Comparison of ENCODE assay signal across 19 cellular contexts in the genomic region with DNA sequence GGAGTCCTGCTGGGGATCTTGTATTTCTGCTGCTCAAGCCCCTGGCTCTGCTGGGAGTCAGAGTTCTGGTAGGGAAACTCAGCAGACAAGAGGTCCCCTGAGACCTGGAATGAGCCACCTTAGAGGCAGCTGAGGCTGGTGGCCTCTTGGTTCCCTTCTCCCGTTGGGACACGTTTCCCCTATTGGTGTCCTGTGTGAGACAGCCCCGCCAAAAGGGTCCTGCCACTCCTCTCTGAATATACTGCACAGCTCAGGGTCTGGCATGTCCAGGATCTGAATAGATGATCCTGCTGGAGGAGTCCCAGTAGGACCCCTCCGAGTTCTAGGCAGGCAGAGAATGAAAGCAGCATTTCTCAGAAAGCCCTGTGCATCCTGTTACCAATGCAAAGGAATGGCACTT. TPM values are rescaled to one million over a fixed set of nuclear protein-coding genes. Genes with fewer than 3 reads are reported as not detected.
DNase-seq lines count a peak whose midpoint lies in the region; ATAC-seq lines count a peak whose summit lies in the region.
"Had no signal": no experiment of that assay in that cellular context is flagged by ENCODE, and none has a peak within 500 bp of the region (broad histone marks: within the 10 kb centered on the region; RNA-seq: fewer than 3 reads in every experiment).

No MANE protein-coding gene starts in this region.

- intact Hi-C loops in activated CD4-positive, alpha-beta T cell treated with anti-CD3 and anti-CD28 coated beads, Interleukin-2, amount 10 ng/mL, durations not matched to agents 24 days and 14 days (cut with micrococcal nuclease) = loop anchor here (10.0 kb wide), 1 partner anchor 886 kb away; a partner anchor contains a TSS

- peak; percentile 58 for DNase-seq in activated CD4-positive, alpha-beta T cell treated with anti-CD3 and anti-CD28 coated beads, Interleukin-2, amount 10 ng/mL, durations not matched to agents 24 days and 14 days
- no peak for DNase-seq in activated CD4-positive, alpha-beta T cell treated with anti-CD3 and anti-CD28 coated beads, Interleukin-2, amount 10 ng/mL, durations not matched to agents 7 days and 5 days
- DNase-seq in mesenteric fat pad (ENCODE audit: low spot score) (peak; percentile 81), retina (peak; percentile 36), SW 1271 (lab: John Stamatoyannopoulos, UW) (no peak), NCI-H2171 (lab: John Stamatoyannopoulos, UW) (no peak)
- no peak for DNase-seq in activated T-cell treated with anti-CD3 and anti-CD28 coated beads, Interleukin-2, amount 50 U/mL, for 72 hours
- DNase-seq: 8988T; C1 segment of cervical spinal cord; CD4-positive, CD25-positive, alpha-beta regulatory T cell; CD8-positive, alpha-beta memory T cell; COR-L47; DMS 273 treated with DMSO at 0.1 percent for 48 hours; DMS53; DND-41; EL; H9; IMR-90 had no signal

- H3K36me3 Mint-ChIP-seq in activated CD4-positive, alpha-beta T cell treated with anti-CD3 and anti-CD28 coated beads, Interleukin-2, amount 10 ng/mL, durations not matched to agents 24 days and 14 days (ENCODE audit: low read depth) = peaks cover 15% of the 10 kb centered on the region
- peaks cover 18% of the 10 kb centered on the region for H3K36me3 Mint-ChIP-seq in activated CD4-positive, alpha-beta T cell treated with anti-CD3 and anti-CD28 coated beads, Interleukin-2, amount 10 ng/mL, durations not matched to agents 7 days and 5 days (ENCODE audit: low read depth)
- peaks cover 3 to 9% of the 10 kb centered on the region in 2 donors for H3K36me3 Mint-ChIP-seq in activated T-cell treated with anti-CD3 and anti-CD28 coated beads, Interleukin-2, amount 50 U/mL, for 72 hours (ENCODE audit: insufficient read depth in 2 of 2)
- H3K36me3 Mint-ChIP-seq: CD4-positive, CD25-positive, alpha-beta regulatory T cell had no signal

- no peak overlapping the region for H3K4me3 Mint-ChIP-seq in activated CD4-positive, alpha-beta T cell treated with anti-CD3 and anti-CD28 coated beads, Interleukin-2, amount 10 ng/mL, durations not matched to agents 24 days and 14 days
- H3K4me3 Mint-ChIP-seq in activated CD4-positive, alpha-beta T cell treated with anti-CD3 and anti-CD28 coated beads, Interleukin-2, amount 10 ng/mL, durations not matched to agents 7 days and 5 days = no peak overlapping the region
- H3K4me3 Mint-ChIP-seq in activated T-cell treated with anti-CD3 and anti-CD28 coated beads, Interleukin-2, amount 50 U/mL, for 72 hours = no peak overlapping the region
- H3K4me3 Mint-ChIP-seq: H9 had no signal

- POLR2A ChIA-PET in activated CD4-positive, alpha-beta T cell treated with anti-CD3 and anti-CD28 coated beads, Interleukin-2, amount 10 ng/mL, durations not matched to agents 7 days and 5 days (lab: Charles Lee) = no interaction called here

- peaks cover 55% of the 10 kb centered on the region for H3K4me1 Mint-ChIP-seq in activated CD4-positive, alpha-beta T cell treated with anti-CD3 and anti-CD28 coated beads, Interleukin-2, amount 10 ng/mL, durations not matched to agents 24 days and 14 days
- H3K4me1 Mint-ChIP-seq in activated CD4-positive, alpha-beta T cell treated with anti-CD3 and anti-CD28 coated beads, Interleukin-2, amount 10 ng/mL, durations not matched to agents 7 days and 5 days = peaks cover 55% of the 10 kb centered on the region
- peaks cover 55% of the 10 kb centered on the region for H3K4me1 Mint-ChIP-seq in activated T-cell treated with anti-CD3 and anti-CD28 coated beads, Interleukin-2, amount 50 U/mL, for 72 hours (ENCODE audit: low read depth)

- peaks cover 4% of the 10 kb centered on the region for H3K27me3 Mint-ChIP-seq in activated CD4-positive, alpha-beta T cell treated with anti-CD3 and anti-CD28 coated beads, Interleukin-2, amount 10 ng/mL, durations not matched to agents 24 days and 14 days
- peaks cover 21% of the 10 kb centered on the region for H3K27me3 Mint-ChIP-seq in activated CD4-positive, alpha-beta T cell treated with anti-CD3 and anti-CD28 coated beads, Interleukin-2, amount 10 ng/mL, durations not matched to agents 7 days and 5 days
- peaks cover 36% of the 10 kb centered on the region for H3K27me3 Mint-ChIP-seq in activated T-cell treated with anti-CD3 and anti-CD28 coated beads, Interleukin-2, amount 50 U/mL, for 72 hours (ENCODE audit: low read depth)

- H3K27ac Mint-ChIP-seq in activated CD4-positive, alpha-beta T cell treated with anti-CD3 and anti-CD28 coated beads, Interleukin-2, amount 10 ng/mL, durations not matched to agents 24 days and 14 days = no peak overlapping the region
- no peak overlapping the region for H3K27ac Mint-ChIP-seq in activated CD4-positive, alpha-beta T cell treated with anti-CD3 and anti-CD28 coated beads, Interleukin-2, amount 10 ng/mL, durations not matched to agents 7 days and 5 days
- no peak overlapping the region for H3K27ac Mint-ChIP-seq in activated T-cell treated with anti-CD3 and anti-CD28 coated beads, Interleukin-2, amount 50 U/mL, for 72 hours
- H3K27ac Mint-ChIP-seq: H9 had no signal

- CTCF ChIA-PET in activated CD4-positive, alpha-beta T cell treated with anti-CD3 and anti-CD28 coated beads, Interleukin-2, amount 10 ng/mL, durations not matched to agents 7 days and 5 days (lab: Charles Lee) = interaction anchor here (1.0 to 6.9 kb wide), 4 partner anchors 12 to 63 kb away, joined by 3 to 51 read pairs (median 10); no protein-coding TSS in a partner anchor

- ATAC-seq in activated T-cell treated with anti-CD3 and anti-CD28 coated beads, Interleukin-2, amount 50 U/mL, for 72 hours (replicated peaks in 1 of 2) = no peak
- ATAC-seq: GM12878 had no signal

- H3K9me3 Mint-ChIP-seq in activated CD4-positive, alpha-beta T cell treated with anti-CD3 and anti-CD28 coated beads, Interleukin-2, amount 10 ng/mL, durations not matched to agents 24 days and 14 days = peaks cover 3% of the 10 kb centered on the region
- peaks cover 4% of the 10 kb centered on the region for H3K9me3 Mint-ChIP-seq in activated CD4-positive, alpha-beta T cell treated with anti-CD3 and anti-CD28 coated beads, Interleukin-2, amount 10 ng/mL, durations not matched to agents 7 days and 5 days
- no peaks in the 10 kb centered on the region for H3K9me3 Mint-ChIP-seq in activated T-cell treated with anti-CD3 and anti-CD28 coated beads, Interleukin-2, amount 50 U/mL, for 72 hours
- H3K9me3 Mint-ChIP-seq: CD8-positive, alpha-beta memory T cell; H9 had no signal

RNA-seq across cellular contexts. Expression of a gene that starts 2.0 kb away (rescaled TPM):
- total RNA-seq in activated CD4-positive, alpha-beta T cell treated with anti-CD3 and anti-CD28 coated beads, Interleukin-2, amount 10 ng/mL, durations not matched to agents 24 days and 14 days = 72.1 and 80.0 TPM in 2 replicates
- total RNA-seq in activated CD4-positive, alpha-beta T cell treated with anti-CD3 and anti-CD28 coated beads, Interleukin-2, amount 10 ng/mL, durations not matched to agents 7 days and 5 days = 10 to 100 TPM; 44.3 to 46.8 TPM
- 50.8 TPM for total RNA-seq in mesenteric fat pad
- total RNA-seq in activated T-cell treated with anti-CD3 and anti-CD28 coated beads, Interleukin-2, amount 50 U/mL, for 72 hours = 10 to 100 TPM; 52.9 to 53.1 TPM

RNA-seq across cellular contexts. Expression of a gene that starts 27.4 kb away (rescaled TPM):
- 44.3 and 45.8 TPM in 2 replicates for total RNA-seq in activated CD4-positive, alpha-beta T cell treated with anti-CD3 and anti-CD28 coated beads, Interleukin-2, amount 10 ng/mL, durations not matched to agents 24 days and 14 days
- total RNA-seq in activated CD4-positive, alpha-beta T cell treated with anti-CD3 and anti-CD28 coated beads, Interleukin-2, amount 10 ng/mL, durations not matched to agents 7 days and 5 days = 10 to 100 TPM; 20.8 to 21.3 TPM
- total RNA-seq in mesenteric fat pad = 20.4 TPM
- total RNA-seq in activated T-cell treated with anti-CD3 and anti-CD28 coated beads, Interleukin-2, amount 50 U/mL, for 72 hours = 10 to 100 TPM; 20.9 to 21.1 TPM

Comparison
In these comparisons a context has a peak if more than half of its experiments do, and no peak if none do; other contexts are left out.
1. DNase-seq: peak in activated CD4-positive, alpha-beta T cell treated with anti-CD3 and anti-CD28 coated beads, Interleukin-2, amount 10 ng/mL, durations not matched to agents 24 days and 14 days (single experiment), mesenteric fat pad (single experiment) and retina (single experiment); none in activated CD4-positive, alpha-beta T cell treated with anti-CD3 and anti-CD28 coated beads, Interleukin-2, amount 10 ng/mL, durations not matched to agents 7 days and 5 days (single experiment), activated T-cell treated with anti-CD3 and anti-CD28 coated beads, Interleukin-2, amount 50 U/mL, for 72 hours (0 of 2), SW 1271 (0 of 2) and NCI-H2171 (single experiment).